10 cellular contexts compared by ENCODE assay signal in the genomic region with DNA sequence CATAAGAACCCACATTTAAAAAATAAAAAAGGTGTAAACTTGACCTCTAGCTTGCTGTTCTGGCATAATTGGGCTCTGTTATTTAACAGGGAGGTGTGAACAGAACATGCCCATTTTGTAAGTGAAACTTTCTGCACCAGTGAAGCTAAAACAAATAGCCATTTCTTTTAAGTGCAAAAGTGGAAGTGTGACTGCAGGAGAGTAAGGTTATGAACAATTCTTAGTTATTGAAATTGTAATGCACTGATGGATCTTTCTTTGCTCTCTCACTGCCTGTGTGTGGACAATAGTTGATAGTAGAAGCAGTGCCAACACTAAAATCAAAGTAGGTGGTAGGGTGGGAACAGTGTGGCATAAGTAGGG. TPM values are rescaled to one million over a fixed set of nuclear protein-coding genes. Genes with fewer than 3 reads are reported as not detected.
DNase-seq lines count a peak whose midpoint lies in the region; ATAC-seq and TF ChIP-seq lines count a peak whose summit lies in the region.
"Had no signal": no experiment of that assay in that cellular context is flagged by ENCODE, and none has a peak within 500 bp of the region (broad histone marks: within the 10 kb centered on the region; RNA-seq: fewer than 3 reads in every experiment).

No MANE protein-coding gene starts in this region.

- ATAC-seq in GM19397 (IDR thresholded peaks at IDR 0.05; ENCODE audit: unreplicated experiment) (peak; percentile 81), HG02973 (IDR thresholded peaks at IDR 0.05; ENCODE audit: unreplicated experiment) (peak; percentile 67), upper lobe of left lung (ENCODE audit: low FRiP score in 2 of 2) (no peak)

- H3K27me3 ChIP-seq in upper lobe of left lung (no peaks in the 10 kb centered on the region), tibial artery (no peaks in the 10 kb centered on the region), SJCRH30 (no peaks in the 10 kb centered on the region)

- no peak overlapping the region for H3K4me3 Mint-ChIP-seq in activated CD4-positive, alpha-beta memory T cell treated with anti-CD3 and anti-CD28 coated beads for 36 hours

- in situ Hi-C loops in GM13977 (cut with MboI; ENCODE audit: low pct_unique_long_range_greater_than_20kb, low sequenced_read_pairs, unreplicated experiment), result loop anchor here (25.0 kb wide), 1 partner anchor 305 kb away; no protein-coding TSS in a partner anchor

- no peaks in the 10 kb centered on the region for H3K36me3 ChIP-seq in upper lobe of left lung
- no peaks in the 10 kb centered on the region for H3K36me3 ChIP-seq in tibial artery
- no peaks in the 10 kb centered on the region for H3K36me3 ChIP-seq in SJCRH30

- no peak for TF ChIP-seq POLR2A in upper lobe of left lung (IDR thresholded peaks at IDR 0.05)

- DNase-seq in GM13977 (ENCODE audit: low spot score) (peak; percentile 30), upper lobe of left lung (no peak), NCI-H2029 treated with DMSO at 0.1 percent for 48 hours (lab: John Stamatoyannopoulos, UW) (no peak), tibial artery (no peak), SJCRH30 (no peak)
- no peak for DNase-seq in activated CD4-positive, alpha-beta memory T cell treated with anti-CD3 and anti-CD28 coated beads for 36 hours
- DNase-seq: activated effector memory CD4-positive, alpha-beta T cell treated with anti-CD3 and anti-CD28 coated beads, Interleukin-2, amount 50 U/mL, for 16 hours; NCI-H2081 treated with DMSO at 0.1 percent for 48 hours had no signal

- TF ChIP-seq EP300 in upper lobe of left lung (IDR thresholded peaks at IDR 0.05), result no peak

- TF ChIP-seq CTCF in GM13977 (IDR thresholded peaks at IDR 0.05; ENCODE audit: extremely low read depth, insufficient read depth, missing control alignments) (no peak), upper lobe of left lung (IDR thresholded peaks at IDR 0.05) (no peak), tibial artery (IDR thresholded peaks at IDR 0.05) (no peak)

- peaks cover 72% of the 10 kb centered on the region for H3K4me1 Mint-ChIP-seq in activated CD4-positive, alpha-beta memory T cell treated with anti-CD3 and anti-CD28 coated beads for 36 hours (ENCODE audit: low read depth)

- peaks cover 3% of the 10 kb centered on the region for H3K9me3 Mint-ChIP-seq in activated CD4-positive, alpha-beta memory T cell treated with anti-CD3 and anti-CD28 coated beads for 36 hours

- POLR2A ChIA-PET in activated CD4-positive, alpha-beta memory T cell treated with anti-CD3 and anti-CD28 coated beads for 36 hours (lab: Charles Lee), result interaction anchor here (1.0 to 1.4 kb wide), 2 partner anchors 11 to 13 kb away, joined by 3 read pairs; no protein-coding TSS in a partner anchor

- H3K27ac ChIP-seq in upper lobe of left lung, result no peak overlapping the region
- H3K27ac ChIP-seq in tibial artery, result no peak overlapping the region
- no peak overlapping the region for H3K27ac ChIP-seq in SJCRH30

- intact Hi-C loops in activated CD4-positive, alpha-beta memory T cell treated with anti-CD3 and anti-CD28 coated beads for 36 hours (cut with micrococcal nuclease), result no loop called here
- intact Hi-C loops in tibial artery (cut with DNase I; ENCODE audit: low total_unique reads), result no loop called here

- peak overlapping the region; percentile 38 for H3K27ac Mint-ChIP-seq in activated CD4-positive, alpha-beta memory T cell treated with anti-CD3 and anti-CD28 coated beads for 36 hours

- H3K4me1 ChIP-seq in upper lobe of left lung (no peaks in the 10 kb centered on the region), tibial artery (no peaks in the 10 kb centered on the region), SJCRH30 (no peaks in the 10 kb centered on the region)

- H3K9me3 ChIP-seq in upper lobe of left lung, result no peaks in the 10 kb centered on the region
- no peaks in the 10 kb centered on the region for H3K9me3 ChIP-seq in tibial artery
- no peaks in the 10 kb centered on the region for H3K9me3 ChIP-seq in SJCRH30 (replicated peaks)

- H3K27me3 Mint-ChIP-seq in activated CD4-positive, alpha-beta memory T cell treated with anti-CD3 and anti-CD28 coated beads for 36 hours, result no peaks in the 10 kb centered on the region

- peaks cover 58% of the 10 kb centered on the region for H3K36me3 Mint-ChIP-seq in activated CD4-positive, alpha-beta memory T cell treated with anti-CD3 and anti-CD28 coated beads for 36 hours

- H3K4me3 ChIP-seq in upper lobe of left lung, result no peak overlapping the region
- H3K4me3 ChIP-seq in tibial artery, result no peak overlapping the region
- no peak overlapping the region for H3K4me3 ChIP-seq in SJCRH30

- CTCF ChIA-PET in activated CD4-positive, alpha-beta memory T cell treated with anti-CD3 and anti-CD28 coated beads for 36 hours (lab: Charles Lee), result interaction anchor here (0.7 to 1.2 kb wide), 4 partner anchors 8 to 125 kb away, joined by 3 to 4 read pairs (median 4); no protein-coding TSS in a partner anchor

RNA-seq across cellular contexts. Expression of a gene that starts 12.6 kb away (rescaled TPM):
- total RNA-seq in activated CD4-positive, alpha-beta memory T cell treated with anti-CD3 and anti-CD28 coated beads for 36 hours, result 10 to 100 TPM; 38.8 to 39.3 TPM
- total RNA-seq in upper lobe of left lung, result 1 to 10 TPM in 3 of 6 donors, under 1 TPM in 2, not detected in 1; 0.55 to 2.3 (median 1.6) TPM
- 0.12 and 0.18 TPM in 2 replicates for total RNA-seq in SJCRH30 (2014; rRNA removed; shearing (Covaris generic))

Comparison
In these comparisons a context has a peak if more than half of its experiments do, and no peak if none do; other contexts are left out.
1. ATAC-seq: peak in GM19397 (single experiment) and HG02973 (single experiment); none in upper lobe of left lung (0 of 2).
2. RNA of a gene that starts 12.6 kb away (total RNA-seq): 38.8 to 39.3 TPM in activated CD4-positive, alpha-beta memory T cell treated with anti-CD3 and anti-CD28 coated beads for 36 hours; 0.55 to 2.3 TPM in upper lobe of left lung and 0.12 to 0.18 TPM in SJCRH30; every median in the first group is over 10 times any median in the second.